Comparison of ENCODE assay signal across 22 cellular contexts in the genomic region with DNA sequence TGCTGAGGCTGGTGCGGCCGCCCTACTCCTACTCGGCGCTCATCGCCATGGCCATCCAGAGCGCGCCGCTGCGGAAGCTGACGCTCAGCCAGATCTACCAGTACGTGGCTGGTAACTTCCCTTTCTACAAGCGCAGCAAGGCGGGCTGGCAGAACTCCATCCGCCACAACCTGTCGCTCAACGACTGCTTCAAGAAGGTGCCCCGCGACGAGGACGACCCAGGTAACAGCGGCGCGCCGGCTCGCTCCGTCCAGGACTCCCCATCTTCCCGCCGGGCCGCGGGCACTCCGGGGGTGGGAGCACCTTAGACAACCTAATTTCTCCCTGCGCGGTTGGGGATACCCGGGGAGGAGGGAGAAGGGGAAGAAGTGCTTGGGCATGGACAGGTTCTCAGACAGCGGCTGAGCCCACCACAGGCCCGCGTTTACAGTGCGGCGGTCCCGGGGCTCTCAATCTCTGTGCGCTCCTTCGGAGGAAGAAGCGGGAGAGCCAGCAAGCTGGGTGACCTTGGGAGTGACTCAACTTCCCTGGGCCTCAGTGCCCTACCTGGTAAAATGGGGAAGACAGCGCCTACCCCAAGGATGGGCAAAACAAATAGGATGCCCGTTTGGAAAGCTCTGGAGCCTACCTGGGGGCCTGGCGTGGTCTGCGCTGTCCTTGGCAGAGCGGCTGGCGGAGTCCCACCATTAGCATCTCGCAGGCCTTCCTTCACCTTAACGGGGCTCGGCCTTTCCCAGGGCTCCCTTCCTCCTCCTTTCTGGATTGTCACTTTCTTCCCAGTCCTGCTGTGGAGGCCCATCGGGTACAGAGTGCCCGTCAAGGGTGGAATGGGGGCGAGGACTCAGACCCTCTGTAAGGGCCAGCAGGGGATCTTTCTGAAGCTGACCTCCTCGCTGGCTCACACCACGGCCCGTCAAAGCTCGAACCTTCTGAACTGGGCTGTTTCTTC. TPM values are rescaled to one million over a fixed set of nuclear protein-coding genes. Genes with fewer than 3 reads are reported as not detected.
DNase-seq lines count a peak whose midpoint lies in the region; ATAC-seq, FAIRE-seq and TF ChIP-seq lines count a peak whose summit lies in the region.
"Had no signal": no experiment of that assay in that cellular context is flagged by ENCODE, and none has a peak within 500 bp of the region (broad histone marks: within the 10 kb centered on the region; RNA-seq: fewer than 3 reads in every experiment).

No MANE protein-coding gene starts in this region.

- H3K27me3 Mint-ChIP-seq in GM23338 (ENCODE audit: insufficient read depth, low read depth, poor library complexity): peaks cover 77% of the 10 kb centered on the region
- peaks cover 62% of the 10 kb centered on the region for H3K27me3 Mint-ChIP-seq in dendritic cell treated with granulocyte-macrophage colony-stimulating factor and Interleukin-4, amounts not matched to agents 40 ng/mL and 50 ng/mL, for 4 days

- peak overlapping the region; percentile 95 for H3K4me2 ChIP-seq in GM23338

- 0 out of 2 replicates have a peak, but pooled peaks cover 2% of the 10 kb centered on the region for H3F3A ChIP-seq in GM23338 (replicated peaks; ENCODE audit: low read depth)

- H3K9me2 ChIP-seq in GM23338 (ENCODE audit: insufficient read depth): peaks cover 3% of the 10 kb centered on the region; the same call in 1 of the 2 replicates

- H3K4me3 ChIP-seq in GM23338: peak overlapping the region; percentile 80

- peak overlapping the region; percentile 70 for H3K4me3 Mint-ChIP-seq in GM23338
- H3K4me3 Mint-ChIP-seq in dendritic cell treated with granulocyte-macrophage colony-stimulating factor and Interleukin-4, amounts not matched to agents 40 ng/mL and 50 ng/mL, for 4 days: peak overlapping the region; percentile 18
- H3K4me3 Mint-ChIP-seq: activated CD4-positive, alpha-beta T cell treated with anti-CD3 and anti-CD28 coated beads for 36 hours had no signal

- DNase-seq in GM23338 (ENCODE audit: low spot score) (peak; percentile 31), islet precursor cell (peak; percentile 55), retina (peak; percentile 48), GM12892 (ENCODE audit: insufficient read length) (no peak), NCI-H774 (lab: John Stamatoyannopoulos, UW) (no peak)
- no peak for DNase-seq in activated effector memory CD4-positive, alpha-beta T cell treated with Interleukin-2 at 50 U/mL for 16 hours
- DNase-seq: activated CD4-positive, alpha-beta T cell treated with anti-CD3 and anti-CD28 coated beads for 36 hours; activated T-cell treated with anti-CD3 and anti-CD28 coated beads for 4 hours; AML-193; effector CD4-positive, alpha-beta T cell; MV-4-11; naive B cell; NCI-H2107; stimulated activated CD4-positive, alpha-beta T cell treated with anti-CD3 and anti-CD28 coated beads, Interleukin-1b, Interleukin-23, amount 100 ng/mL, for 48 hours; tibial artery had no signal

- H3K9me3 Mint-ChIP-seq in GM23338: no peaks in the 10 kb centered on the region
- peaks cover 9% of the 10 kb centered on the region for H3K9me3 Mint-ChIP-seq in dendritic cell treated with granulocyte-macrophage colony-stimulating factor and Interleukin-4, amounts not matched to agents 40 ng/mL and 50 ng/mL, for 4 days
- H3K9me3 Mint-ChIP-seq: activated naive CD4-positive, alpha-beta T cell treated with anti-CD3 and anti-CD28 coated beads, Interleukin-2, amount 50 U/mL, for 72 hours had no signal

- no peak overlapping the region for H3K27ac Mint-ChIP-seq in GM23338
- H3K27ac Mint-ChIP-seq in dendritic cell treated with granulocyte-macrophage colony-stimulating factor and Interleukin-4, amounts not matched to agents 40 ng/mL and 50 ng/mL, for 4 days: no peak overlapping the region
- H3K27ac Mint-ChIP-seq: activated CD4-positive, alpha-beta T cell treated with anti-CD3 and anti-CD28 coated beads for 36 hours; activated naive CD4-positive, alpha-beta T cell treated with anti-CD3 and anti-CD28 coated beads, Interleukin-2, amount 50 U/mL, for 72 hours; naive B cell had no signal

- FAIRE-seq in GM12892 (lab: Jason Lieb, UNC): no peak

- ATAC-seq in GM23338 (peak; percentile 1), GM21526 (IDR thresholded peaks at IDR 0.05; ENCODE audit: low FRiP score, unreplicated experiment) (no peak)
- ATAC-seq: activated CD4-positive, alpha-beta T cell treated with anti-CD3 and anti-CD28 coated beads for 36 hours had no signal

- H3K4me1 Mint-ChIP-seq in GM23338: peaks cover 28% of the 10 kb centered on the region
- H3K4me1 Mint-ChIP-seq in dendritic cell treated with granulocyte-macrophage colony-stimulating factor and Interleukin-4, amounts not matched to agents 40 ng/mL and 50 ng/mL, for 4 days (ENCODE audit: low read depth): peaks cover 5% of the 10 kb centered on the region
- H3K4me1 Mint-ChIP-seq: activated CD4-positive, alpha-beta T cell treated with anti-CD3 and anti-CD28 coated beads for 36 hours had no signal

- H3K27ac ChIP-seq in GM23338 (ENCODE audit: low read depth): no peak overlapping the region
- H3K27ac ChIP-seq: RWPE1, tibial artery had no signal

- peaks cover 71% of the 10 kb centered on the region for H3K27me3 ChIP-seq in GM23338 (ENCODE audit: insufficient read depth)

- H3K79me2 ChIP-seq in GM23338 (replicated peaks; ENCODE audit: insufficient read depth): no peaks in the 10 kb centered on the region

- H3K36me3 ChIP-seq in GM23338 (ENCODE audit: insufficient read depth): no peaks in the 10 kb centered on the region
- H3K36me3 ChIP-seq: tibial artery had no signal

- no peak for TF ChIP-seq CTCF in GM23338 (conservative IDR thresholded peaks at IDR 0.05; ENCODE audit: low read depth in 2 of 2)

- intact Hi-C loops in dendritic cell treated with granulocyte-macrophage colony-stimulating factor and Interleukin-4, amounts not matched to agents 40 ng/mL and 50 ng/mL, for 4 days (cut with micrococcal nuclease): no loop called here

- no peak for TF ChIP-seq POLR2A in GM12892 (IDR thresholded peaks at IDR 0.05; ENCODE audit: low read depth, low read length)

- H3K36me3 Mint-ChIP-seq in GM23338 (ENCODE audit: low read depth): no peaks in the 10 kb centered on the region
- H3K36me3 Mint-ChIP-seq in dendritic cell treated with granulocyte-macrophage colony-stimulating factor and Interleukin-4, amounts not matched to agents 40 ng/mL and 50 ng/mL, for 4 days (ENCODE audit: low read depth): no peaks in the 10 kb centered on the region
- H3K36me3 Mint-ChIP-seq: activated naive CD4-positive, alpha-beta T cell treated with anti-CD3 and anti-CD28 coated beads, Interleukin-2, amount 50 U/mL, for 72 hours had no signal

- H2AFZ ChIP-seq in GM23338: peak overlapping the region; percentile 98

- H4K20me1 ChIP-seq in GM23338 (replicated peaks; ENCODE audit: insufficient read depth): no peaks in the 10 kb centered on the region

- H3K4me1 ChIP-seq in GM23338 (ENCODE audit: insufficient read depth): peaks cover 22% of the 10 kb centered on the region

TF ChIP-seq in GM23338, 12 proteins besides CTCF, POLR2A, EP300 and RAD21:
- TF ChIP-seq EZH2 (IDR thresholded peaks at IDR 0.05; ENCODE audit: low read depth, unreplicated experiment) (peak; percentile 90), EZH2phosphoT487 (IDR thresholded peaks at IDR 0.05; ENCODE audit: unreplicated experiment) (no peak), ZNF114 (CRISPR knock-in tag; IDR thresholded peaks at IDR 0.05) (no peak)

RNA-seq across cellular contexts. Expression of a gene that starts 0.9 kb away (rescaled TPM):
- total RNA-seq in GM23338 (2014; rRNA removed; shearing (Covaris generic)): 1.1 and 1.3 TPM in 2 replicates
- polyA plus RNA-seq in GM23338 (2016; fragmentation: Nextera tagmentation; extraction: Ambion mirVana): 0.74 and 1.1 TPM in 2 replicates
- not detected for polyA plus RNA-seq in GM12892 (2012; ENCODE audit: missing spikeins)
- total RNA-seq: activated CD4-positive, alpha-beta T cell treated with anti-CD3 and anti-CD28 coated beads for 36 hours; activated naive CD4-positive, alpha-beta T cell treated with anti-CD3 and anti-CD28 coated beads, Interleukin-2, amount 50 U/mL, for 72 hours; fibroblast of villous mesenchyme; HT1080; T-helper 2 cell treated with Interferon-gamma antibody and Interleukin-4, amounts not matched to agents 100 ng/mL and 5 ng/mL, for 36 hours had no signal

Comparison
In these comparisons a context has a peak if more than half of its experiments do, and no peak if none do; other contexts are left out.
1. DNase-seq: peak in GM23338 (single experiment), islet precursor cell (single experiment) and retina (single experiment); none in activated effector memory CD4-positive, alpha-beta T cell treated with Interleukin-2 at 50 U/mL for 16 hours (single experiment), GM12892 (single experiment) and NCI-H774 (single experiment).